In genomic region chr5:139190125-139190524, GRCh38 we compare ENCODE assay signal across 18 cellular contexts. TPM values are rescaled to one million over a fixed set of nuclear protein-coding genes. Genes with fewer than 3 reads are reported as not detected.
A peak's percentile ranks its signal among the peaks of the same experiment; 100 is the strongest.
DNase-seq lines count a peak whose midpoint lies in the region; ATAC-seq, FAIRE-seq and TF ChIP-seq lines count a peak whose summit lies in the region.
"Had no signal": no experiment of that assay in that cellular context is flagged by ENCODE, and none has a peak within 500 bp of the region (broad histone marks: within the 10 kb centered on the region; RNA-seq: fewer than 3 reads in every experiment).

No MANE protein-coding gene starts in this region.

- no peak for TF ChIP-seq EP300 in gastroesophageal sphincter (IDR thresholded peaks at IDR 0.05)

- TF ChIP-seq POLR2A in breast epithelium (IDR thresholded peaks at IDR 0.05), result no peak
- TF ChIP-seq POLR2A in gastroesophageal sphincter (IDR thresholded peaks at IDR 0.05), result no peak

- ATAC-seq in gastroesophageal sphincter (peak; percentile 78), aorta (ENCODE audit: low FRiP score) (peak; percentile 59), HG02798 (IDR thresholded peaks at IDR 0.05; ENCODE audit: poor library complexity, unreplicated experiment) (no peak), HG02763 (IDR thresholded peaks at IDR 0.05; ENCODE audit: unreplicated experiment) (no peak)
- ATAC-seq: activated CD4-positive, alpha-beta T cell treated with anti-CD3 and anti-CD28 coated beads for 36 hours; effector memory CD8-positive, alpha-beta T cell; T-helper 17 cell had no signal

- peaks cover 67% of the 10 kb centered on the region for H3K79me2 ChIP-seq in osteoblast (ENCODE audit: insufficient read depth, low read length)

- H3K36me3 ChIP-seq in breast epithelium, result no peaks in the 10 kb centered on the region
- no peaks in the 10 kb centered on the region for H3K36me3 ChIP-seq in gastroesophageal sphincter
- peaks cover 3% of the 10 kb centered on the region for H3K36me3 ChIP-seq in osteoblast (ENCODE audit: insufficient read depth, low read length)
- H3K36me3 ChIP-seq in aorta (ENCODE audit: control insufficient read depth in 1 of 2, insufficient read depth in 2 of 2, low read length in 1 of 2), result no peaks in the 10 kb centered on the region
- H3K36me3 ChIP-seq: pancreas had no signal

- 7 to 17% methylated on average over 3 of the region's 3 CpGs for WGBS in gastroesophageal sphincter (ENCODE audit: low coverage in 1 of 2), 2 donors
- WGBS in aorta, 2 donors, result 3 to 5% methylated on average over 3 of the region's 3 CpGs

- no peak overlapping the region for H3K27ac Mint-ChIP-seq in MCF 10A (ENCODE audit: low read depth, unreplicated experiment)
- H3K27ac Mint-ChIP-seq: activated CD4-positive, alpha-beta T cell treated with anti-CD3 and anti-CD28 coated beads for 36 hours; activated T-cell treated with anti-CD3 and anti-CD28 coated beads, Interleukin-2, amount 50 U/mL, for 24 hours; effector memory CD8-positive, alpha-beta T cell; T-helper 17 cell had no signal

- POLR2A ChIA-PET in MCF 10A (lab: Yijun Ruan, JAX), result interaction anchor here (2.5 kb wide), 1 partner anchor 11 kb away, joined by 6 read pairs; no protein-coding TSS in a partner anchor

- no peaks in the 10 kb centered on the region for H3K27me3 Mint-ChIP-seq in MCF 10A (ENCODE audit: insufficient read depth, unreplicated experiment)
- H3K27me3 Mint-ChIP-seq: activated CD4-positive, alpha-beta T cell treated with anti-CD3 and anti-CD28 coated beads for 36 hours; activated T-cell treated with anti-CD3 and anti-CD28 coated beads, Interleukin-2, amount 50 U/mL, for 24 hours; effector memory CD8-positive, alpha-beta T cell; T-helper 17 cell had no signal

- H3K4me3 ChIP-seq in breast epithelium (no peak overlapping the region), gastroesophageal sphincter (no peak overlapping the region), osteoblast (ENCODE audit: insufficient read depth, low read length) (no peak overlapping the region), aorta (ENCODE audit: low read length in 2 of 2) (no peak overlapping the region)
- H3K4me3 ChIP-seq: pancreas had no signal

- no peaks in the 10 kb centered on the region for H3K27me3 ChIP-seq in breast epithelium
- no peaks in the 10 kb centered on the region for H3K27me3 ChIP-seq in gastroesophageal sphincter
- no peaks in the 10 kb centered on the region for H3K27me3 ChIP-seq in osteoblast (ENCODE audit: insufficient read depth, low read length)
- H3K27me3 ChIP-seq in aorta (ENCODE audit: control insufficient read depth in 1 of 2, insufficient read depth in 2 of 2, low read length in 1 of 2), result no peaks in the 10 kb centered on the region
- H3K27me3 ChIP-seq: pancreas had no signal

- peak overlapping the region; percentile 52 to 79 for H3K27ac ChIP-seq in breast epithelium
- H3K27ac ChIP-seq in gastroesophageal sphincter, result peak overlapping the region in 3 of 4 donors; percentile 46 to 64 (median 56)
- H3K27ac ChIP-seq in osteoblast (ENCODE audit: low read depth, low read length), result peak overlapping the region; percentile 51
- peak overlapping the region; percentile 57 to 74 for H3K27ac ChIP-seq in aorta (ENCODE audit: low read depth in 1 of 2, low read length in 2 of 2)
- H3K27ac ChIP-seq: pancreas had no signal

- peak overlapping the region; percentile 3 for H2AFZ ChIP-seq in osteoblast (ENCODE audit: low read length)

- H3K9me3 ChIP-seq in breast epithelium, result no peaks in the 10 kb centered on the region
- H3K9me3 ChIP-seq in gastroesophageal sphincter, result no peaks in the 10 kb centered on the region
- H3K9me3 ChIP-seq in osteoblast (ENCODE audit: low read depth, low read length), result no peaks in the 10 kb centered on the region
- H3K9me3 ChIP-seq in aorta (ENCODE audit: control insufficient read depth, low read length), result no peaks in the 10 kb centered on the region
- H3K9me3 ChIP-seq: pancreas had no signal

- peak overlapping the region; percentile 32 for H3K4me2 ChIP-seq in osteoblast (ENCODE audit: insufficient read depth, low read length)

- no TSS peak for BruUV-seq in MCF 10A (replicated peaks; lab: Mats Ljungman, UMichigan)

- CTCF ChIA-PET in MCF 10A (lab: Yijun Ruan, JAX), result no interaction called here

- H3K4me1 Mint-ChIP-seq in MCF 10A (ENCODE audit: insufficient read depth, unreplicated experiment), result no peaks in the 10 kb centered on the region

- DNase-seq in breast epithelium (ENCODE audit: low spot score in 2 of 2) (no peak), MCF 10A (ENCODE audit: unreplicated experiment) (no peak), osteoblast (ENCODE audit: insufficient read length, low spot score, missing footprints) (peak; percentile 78), aorta (no peak), urothelium cell line (ENCODE audit: low spot score) (no peak)
- DNase-seq: activated CD4-positive, alpha-beta T cell treated with anti-CD3 and anti-CD28 coated beads for 36 hours; activated T-cell treated with anti-CD3 and anti-CD28 coated beads, Interleukin-2, amount 50 U/mL, for 24 hours; DMS 273 treated with DMSO at 0.1 percent for 48 hours; effector memory CD8-positive, alpha-beta T cell; hypothalamus; Karpas-422; NCI-H1694; NCI-H526; pancreas; T-helper 17 cell had no signal

- peaks cover 24% of the 10 kb centered on the region for H4K20me1 ChIP-seq in osteoblast (ENCODE audit: insufficient read depth, low read length)

- TF ChIP-seq CTCF in breast epithelium (IDR thresholded peaks at IDR 0.05), result no peak
- TF ChIP-seq CTCF in MCF 10A (IDR thresholded peaks at IDR 0.05; ENCODE audit: unreplicated experiment), result no peak
- no peak for TF ChIP-seq CTCF in gastroesophageal sphincter (IDR thresholded peaks at IDR 0.05)
- TF ChIP-seq CTCF in osteoblast (IDR thresholded peaks at IDR 0.05; ENCODE audit: extremely low read depth, low read depth, low read length), result no peak

- peaks cover 53% of the 10 kb centered on the region for H3K36me3 Mint-ChIP-seq in MCF 10A (ENCODE audit: insufficient read depth, unreplicated experiment)

- H3K4me1 ChIP-seq in breast epithelium (no peaks in the 10 kb centered on the region), gastroesophageal sphincter (peaks cover 6 to 42% (median 8%) of the 10 kb centered on the region in 3 donors), osteoblast (ENCODE audit: insufficient read depth, low read length) (peaks cover 19% of the 10 kb centered on the region), aorta (ENCODE audit: control insufficient read depth in 1 of 2, insufficient read depth in 2 of 2, low read length in 2 of 2) (peaks cover 0 to 5% of the 10 kb centered on the region in 2 donors)
- H3K4me1 ChIP-seq: pancreas had no signal

- intact Hi-C loops in breast epithelium (cut with DNase I; ENCODE audit: low total_unique reads) (no loop called here), MCF 10A (cut with micrococcal nuclease) (no loop called here), aorta (cut with DNase I) (loop anchor here in 1 of 2 donors (10.0 kb wide), 1 partner anchor 45 kb away; no protein-coding TSS in a partner anchor)

- no peak for FAIRE-seq in urothelium cell line (lab: Jason Lieb, UNC)
- FAIRE-seq: pancreas had no signal

- no peaks in the 10 kb centered on the region for H3K9me3 Mint-ChIP-seq in MCF 10A (ENCODE audit: unreplicated experiment)
- H3K9me3 Mint-ChIP-seq: activated T-cell treated with anti-CD3 and anti-CD28 coated beads, Interleukin-2, amount 50 U/mL, for 24 hours; effector memory CD8-positive, alpha-beta T cell had no signal

- H3K4me3 Mint-ChIP-seq in MCF 10A (ENCODE audit: unreplicated experiment), result no peak overlapping the region
- H3K4me3 Mint-ChIP-seq: activated CD4-positive, alpha-beta T cell treated with anti-CD3 and anti-CD28 coated beads for 36 hours; activated T-cell treated with anti-CD3 and anti-CD28 coated beads, Interleukin-2, amount 50 U/mL, for 24 hours; effector memory CD8-positive, alpha-beta T cell; T-helper 17 cell had no signal

RNA-seq across cellular contexts. Expression of gene SIL1, which starts 8.0 kb away (rescaled TPM):
- total RNA-seq in breast epithelium (10 to 100 TPM; 29.9 to 63.9 (median 48.2) TPM), MCF 10A (2022) (114 and 175 TPM in 2 replicates), gastroesophageal sphincter (10 to 100 TPM; 28.6 to 48.1 (median 36.5) TPM), osteoblast (60.7 and 65.1 TPM in 2 replicates), aorta (10 to 100 TPM; 48.7 to 49.8 TPM)
- polyA plus RNA-seq in aorta, result 10 to 100 TPM; 19.4 to 58.9 TPM

Comparison
In these comparisons a context has a peak if more than half of its experiments do, and no peak if none do; other contexts are left out.
1. ATAC-seq: peak in gastroesophageal sphincter (single experiment) and aorta (single experiment); none in HG02798 (single experiment) and HG02763 (single experiment).
2. Peak in every context shown above with its lines, with median percentiles within 50 percentile points of each other: H3K27ac ChIP-seq.